Comparison of ENCODE assay signal across 1 cellular context in genomic region chr5:109412981-109413402, GRCh38.
TF ChIP-seq lines count a peak whose summit lies in the region.

No MANE protein-coding gene starts in this region.

TF ChIP-seq in SK-N-SH, 30 proteins besides CTCF, POLR2A, EP300 and RAD21 (continued from another document):
- TF ChIP-seq, protein P1, sequence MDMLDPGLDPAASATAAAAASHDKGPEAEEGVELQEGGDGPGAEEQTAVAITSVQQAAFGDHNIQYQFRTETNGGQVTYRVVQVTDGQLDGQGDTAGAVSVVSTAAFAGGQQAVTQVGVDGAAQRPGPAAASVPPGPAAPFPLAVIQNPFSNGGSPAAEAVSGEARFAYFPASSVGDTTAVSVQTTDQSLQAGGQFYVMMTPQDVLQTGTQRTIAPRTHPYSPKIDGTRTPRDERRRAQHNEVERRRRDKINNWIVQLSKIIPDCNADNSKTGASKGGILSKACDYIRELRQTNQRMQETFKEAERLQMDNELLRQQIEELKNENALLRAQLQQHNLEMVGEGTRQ (IDR thresholded peaks at IDR 0.05; ENCODE audit: borderline replicate concordance, low read depth, low read length), result no peak
- TF ChIP-seq MAX (IDR thresholded peaks at IDR 0.05; ENCODE audit: low read depth) (no peak), USF1 (IDR thresholded peaks at IDR 0.05; ENCODE audit: borderline replicate concordance, low read depth) (no peak), NRF1 (IDR thresholded peaks at IDR 0.05; ENCODE audit: low read depth, low read length) (no peak), POLR2AphosphoS5 (IDR thresholded peaks at IDR 0.05; ENCODE audit: low read depth, low read length) (no peak), EZH2phosphoT487 (IDR thresholded peaks at IDR 0.05; ENCODE audit: borderline replicate concordance, low read depth) (no peak), MXI1 (IDR thresholded peaks at IDR 0.05; ENCODE audit: low read depth, low read length) (no peak), TCF12 (IDR thresholded peaks at IDR 0.05) (no peak)
